ENCODE assay signal across 23 cellular contexts in genomic region chr16:85930321-85930720, GRCh38. TPM values are rescaled to one million over a fixed set of nuclear protein-coding genes. Genes with fewer than 3 reads are reported as not detected.
"Had no signal": no experiment of that assay in that cellular context is flagged by ENCODE, and none has a peak within 500 bp of the region (broad histone marks: within the 10 kb centered on the region; RNA-seq: fewer than 3 reads in every experiment).

No MANE protein-coding gene starts in this region.

- H3K27ac ChIP-seq: body of pancreas, cardiac muscle cell, neural progenitor cell, uterus, VCaP had no signal

- H3K4me2 ChIP-seq: neural progenitor cell had no signal

- ATAC-seq: body of pancreas; naive thymus-derived CD4-positive, alpha-beta T cell; stimulated activated naive CD8-positive, alpha-beta T cell treated with anti-CD3 and anti-CD28 coated beads, Interleukin-15, amount 100 ng/mL, for 72 hours had no signal

- H3K4me3 Mint-ChIP-seq: naive thymus-derived CD4-positive, alpha-beta T cell; neural progenitor cell; stimulated activated naive CD8-positive, alpha-beta T cell treated with anti-CD3 and anti-CD28 coated beads, Interleukin-15, amount 100 ng/mL, for 72 hours had no signal

- H3K27me3 ChIP-seq: body of pancreas, neural progenitor cell had no signal

- H3K9me3 Mint-ChIP-seq: neural progenitor cell; stimulated activated naive CD8-positive, alpha-beta T cell treated with anti-CD3 and anti-CD28 coated beads, Interleukin-15, amount 100 ng/mL, for 72 hours had no signal

- H3K4me3 ChIP-seq: body of pancreas, cardiac muscle cell, lung, neural progenitor cell, uterus had no signal

- H2AFZ ChIP-seq: neural progenitor cell had no signal

- DNase-seq: activated CD4-positive, alpha-beta T cell treated with anti-CD3 and anti-CD28 coated beads, Interleukin-2, amount 50 U/mL, for 1 hour; activated CD4-positive, CD25-positive, alpha-beta regulatory T cell treated with anti-CD3 and anti-CD28 coated beads, Interleukin-2, amount 50 U/mL, for 72 hours; activated naive CD4-positive, alpha-beta T cell treated with Interleukin-2 at 50 U/mL for 16 hours; activated T-cell treated with anti-CD3 and anti-CD28 coated beads, Interleukin-2, amount 50 U/mL, for 1 hour; anterior cingulate cortex; body of pancreas; effector CD4-positive, alpha-beta T cell; erythroblast; foreskin fibroblast; naive thymus-derived CD4-positive, alpha-beta T cell; retina; stimulated activated CD4-positive, alpha-beta T cell treated with anti-CD3 and anti-CD28 coated beads, Interleukin-4, amount 100 ng/mL, for 1 hour; stimulated activated naive CD8-positive, alpha-beta T cell treated with anti-CD3 and anti-CD28 coated beads, Interleukin-15, amount 100 ng/mL, for 72 hours; trophoblast cell; uterus had no signal

- H3K27ac Mint-ChIP-seq: naive thymus-derived CD4-positive, alpha-beta T cell; neural progenitor cell had no signal

- H3K9me3 ChIP-seq: body of pancreas, uterus had no signal

- H3K36me3 Mint-ChIP-seq: naive thymus-derived CD4-positive, alpha-beta T cell; neural progenitor cell had no signal

- H3K4me1 ChIP-seq: body of pancreas, uterus had no signal

- H3K9ac ChIP-seq: neural progenitor cell had no signal

RNA-seq across cellular contexts. Expression of gene IRF8, which starts 31.4 kb away (rescaled TPM):
- total RNA-seq: chondrocyte, fibroblast of lung, osteocyte had no signal
- polyA plus RNA-seq: keratinocyte had no signal
